ENCODE assay signal across 21 cellular contexts in the genomic region with DNA sequence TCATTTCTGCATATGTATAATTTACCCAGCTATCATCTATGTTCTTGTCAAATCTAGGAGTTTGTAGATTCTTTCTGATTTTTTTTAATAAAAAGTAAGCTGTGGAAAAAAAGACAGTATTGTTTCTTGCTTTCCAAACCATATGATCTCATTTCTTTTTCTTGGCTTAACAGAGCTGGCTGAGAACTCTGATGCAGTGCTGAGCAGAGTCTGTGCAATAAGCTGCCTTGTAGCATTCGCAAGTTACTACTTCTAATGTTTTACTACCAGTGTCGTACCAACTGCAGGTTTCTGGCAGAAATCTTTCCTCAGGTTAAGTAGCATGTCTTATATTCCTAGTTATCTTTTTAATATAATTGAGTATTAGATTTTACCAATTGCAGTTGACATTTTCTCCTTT. TPM values are rescaled to one million over a fixed set of nuclear protein-coding genes. Genes with fewer than 3 reads are reported as not detected.
DNase-seq lines count a peak whose midpoint lies in the region; ATAC-seq and TF ChIP-seq lines count a peak whose summit lies in the region.
"Had no signal": no experiment of that assay in that cellular context is flagged by ENCODE, and none has a peak within 500 bp of the region (broad histone marks: within the 10 kb centered on the region; RNA-seq: fewer than 3 reads in every experiment).

No MANE protein-coding gene starts in this region.

- no peaks in the 10 kb centered on the region for H3K36me3 ChIP-seq in hepatocyte (replicated peaks; ENCODE audit: insufficient read depth, low read depth)
- no peaks in the 10 kb centered on the region for H3K36me3 ChIP-seq in tibial artery
- H3K36me3 ChIP-seq in effector memory CD4-positive, alpha-beta T cell (ENCODE audit: control insufficient read depth, insufficient read depth, low read length), result no peaks in the 10 kb centered on the region

- H3K27me3 ChIP-seq in hepatocyte, result no peaks in the 10 kb centered on the region
- no peaks in the 10 kb centered on the region for H3K27me3 ChIP-seq in tibial artery
- no peaks in the 10 kb centered on the region for H3K27me3 ChIP-seq in effector memory CD4-positive, alpha-beta T cell (replicated peaks; ENCODE audit: control insufficient read depth, insufficient read depth, low read length, poor library complexity, severe bottlenecking)
- H3K27me3 ChIP-seq: dorsolateral prefrontal cortex, pancreas had no signal

- no peak overlapping the region for H2AFZ ChIP-seq in hepatocyte

- H3K9me2 ChIP-seq in hepatocyte (replicated peaks; ENCODE audit: insufficient read depth), result no peaks in the 10 kb centered on the region

- peaks cover 43% of the 10 kb centered on the region for H3K4me1 Mint-ChIP-seq in activated CD4-positive, alpha-beta memory T cell treated with anti-CD3 and anti-CD28 coated beads for 36 hours (ENCODE audit: low read depth)
- peaks cover 52% of the 10 kb centered on the region for H3K4me1 Mint-ChIP-seq in activated CD4-positive, alpha-beta memory T cell treated with anti-CD3 and anti-CD28 coated beads, Interleukin-2, amount 10 ng/mL, durations not matched to agents 7 days and 5 days
- peaks cover 82% of the 10 kb centered on the region for H3K4me1 Mint-ChIP-seq in WTC11

- DNase-seq in activated CD4-positive, alpha-beta memory T cell treated with anti-CD3 and anti-CD28 coated beads for 36 hours, result peak; percentile 3
- no peak for DNase-seq in activated CD4-positive, alpha-beta memory T cell treated with anti-CD3 and anti-CD28 coated beads, Interleukin-2, amount 10 ng/mL, durations not matched to agents 7 days and 5 days
- peak; percentile 65 for DNase-seq in dermis blood vessel endothelial cell
- DNase-seq in hepatocyte (ENCODE audit: low spot score), result no peak
- peak in 1 of 2 donors; percentile 63 for DNase-seq in tibial artery
- no peak for DNase-seq in WTC11 (ENCODE audit: low spot score)
- no peak for DNase-seq in effector memory CD4-positive, alpha-beta T cell
- DNase-seq: amniotic stem cell, dorsolateral prefrontal cortex, left colon, NCI-H2029, NCI-H510A treated with DMSO at 0.1 percent for 48 hours, SHP77, small intestine, T-helper 17 cell had no signal

- peaks cover 1% of the 10 kb centered on the region for H3K36me3 Mint-ChIP-seq in activated CD4-positive, alpha-beta memory T cell treated with anti-CD3 and anti-CD28 coated beads for 36 hours
- peaks cover 45% of the 10 kb centered on the region for H3K36me3 Mint-ChIP-seq in activated CD4-positive, alpha-beta memory T cell treated with anti-CD3 and anti-CD28 coated beads, Interleukin-2, amount 10 ng/mL, durations not matched to agents 7 days and 5 days (ENCODE audit: low read depth)
- H3K36me3 Mint-ChIP-seq in WTC11, result 0 out of 2 replicates have a peak, but pooled peaks cover 3% of the 10 kb centered on the region

- H3K4me1 ChIP-seq in hepatocyte (ENCODE audit: insufficient read depth) (peaks cover 8% of the 10 kb centered on the region), tibial artery (peaks cover 0 to 56% (median 28%) of the 10 kb centered on the region in 4 donors)
- peaks cover 12% of the 10 kb centered on the region for H3K4me1 ChIP-seq in effector memory CD4-positive, alpha-beta T cell (ENCODE audit: control insufficient read depth, insufficient read depth, low read length, poor library complexity, severe bottlenecking)

- no peak overlapping the region for H3K27ac Mint-ChIP-seq in activated CD4-positive, alpha-beta memory T cell treated with anti-CD3 and anti-CD28 coated beads for 36 hours
- no peak overlapping the region for H3K27ac Mint-ChIP-seq in activated CD4-positive, alpha-beta memory T cell treated with anti-CD3 and anti-CD28 coated beads, Interleukin-2, amount 10 ng/mL, durations not matched to agents 7 days and 5 days
- no peak overlapping the region for H3K27ac Mint-ChIP-seq in WTC11
- H3K27ac Mint-ChIP-seq: CD14-positive monocyte, T-helper 17 cell had no signal

- peaks cover 100% of the 10 kb centered on the region for H3K79me2 ChIP-seq in hepatocyte

- 71% methylated on average over 2 of the region's 2 CpGs for WGBS in hepatocyte (ENCODE audit: low lambda C conversion rate, missing lambda C conversion rate)

- POLR2A ChIA-PET in activated CD4-positive, alpha-beta memory T cell treated with anti-CD3 and anti-CD28 coated beads for 36 hours (lab: Charles Lee), result interaction anchor here (1.0 to 2.0 kb wide), 2 partner anchors 9 to 15 kb away, joined by 4 to 8 read pairs; a partner anchor contains a TSS
- POLR2A ChIA-PET in activated CD4-positive, alpha-beta memory T cell treated with anti-CD3 and anti-CD28 coated beads, Interleukin-2, amount 10 ng/mL, durations not matched to agents 7 days and 5 days (lab: Charles Lee), result interaction anchor here (0.7 to 2.7 kb wide), 4 partner anchors 10 to 19 kb away, joined by 3 to 7 read pairs (median 4); a partner anchor contains a TSS
- POLR2A ChIA-PET in WTC11 (lab: Charles Lee), result no interaction called here

- intact Hi-C loops in activated CD4-positive, alpha-beta memory T cell treated with anti-CD3 and anti-CD28 coated beads for 36 hours (cut with micrococcal nuclease), result loop anchor here (5.0 kb wide), 2 partner anchors 134 to 159 kb away; a partner anchor contains a TSS
- intact Hi-C loops in tibial artery (cut with DNase I; ENCODE audit: low total_unique reads), result no loop called here

- H3K4me3 Mint-ChIP-seq in activated CD4-positive, alpha-beta memory T cell treated with anti-CD3 and anti-CD28 coated beads for 36 hours, result no peak overlapping the region
- H3K4me3 Mint-ChIP-seq in activated CD4-positive, alpha-beta memory T cell treated with anti-CD3 and anti-CD28 coated beads, Interleukin-2, amount 10 ng/mL, durations not matched to agents 7 days and 5 days, result no peak overlapping the region
- no peak overlapping the region for H3K4me3 Mint-ChIP-seq in WTC11
- H3K4me3 Mint-ChIP-seq: activated T-helper 17 cell treated with anti-CD3 and anti-CD28 coated beads, Interleukin-2, amount 50 U/mL, for 72 hours; CD14-positive monocyte had no signal

- TF ChIP-seq CTCF in hepatocyte (IDR thresholded peaks at IDR 0.05; ENCODE audit: poor library complexity), result no peak
- TF ChIP-seq CTCF in tibial artery (IDR thresholded peaks at IDR 0.05), result no peak
- no peak for TF ChIP-seq CTCF in WTC11 (IDR thresholded peaks at IDR 0.05)

- no peak overlapping the region for H3K4me2 ChIP-seq in hepatocyte

- peaks cover 97% of the 10 kb centered on the region for H4K20me1 ChIP-seq in hepatocyte (ENCODE audit: insufficient read depth, poor library complexity, severe bottlenecking)

- ATAC-seq in WTC11 (no peak), HG02798 (IDR thresholded peaks at IDR 0.05; ENCODE audit: poor library complexity, unreplicated experiment) (no peak)
- ATAC-seq: activated T-helper 17 cell treated with anti-CD3 and anti-CD28 coated beads, Interleukin-2, amount 50 U/mL, for 72 hours; esophagus mucosa; left colon; T-helper 17 cell had no signal

- H3K9me3 Mint-ChIP-seq in activated CD4-positive, alpha-beta memory T cell treated with anti-CD3 and anti-CD28 coated beads for 36 hours, result no peaks in the 10 kb centered on the region
- H3K9me3 Mint-ChIP-seq in activated CD4-positive, alpha-beta memory T cell treated with anti-CD3 and anti-CD28 coated beads, Interleukin-2, amount 10 ng/mL, durations not matched to agents 7 days and 5 days, result no peaks in the 10 kb centered on the region
- H3K9me3 Mint-ChIP-seq in WTC11, result no peaks in the 10 kb centered on the region
- H3K9me3 Mint-ChIP-seq: activated T-helper 17 cell treated with anti-CD3 and anti-CD28 coated beads, Interleukin-2, amount 50 U/mL, for 72 hours; CD14-positive monocyte had no signal

- H3K27ac ChIP-seq in hepatocyte (peak overlapping the region; percentile 12), tibial artery (peak overlapping the region; percentile 29 to 38)
- H3K27ac ChIP-seq in effector memory CD4-positive, alpha-beta T cell (ENCODE audit: insufficient read depth, low read length, poor library complexity, severe bottlenecking), result no peak overlapping the region
- H3K27ac ChIP-seq: 22Rv1 had no signal

- CTCF ChIA-PET in activated CD4-positive, alpha-beta memory T cell treated with anti-CD3 and anti-CD28 coated beads for 36 hours (lab: Charles Lee), result interaction anchor here (1.0 to 6.3 kb wide), 3 partner anchors 10 to 49 kb away, joined by 4 to 48 read pairs (median 9); a partner anchor contains a TSS
- CTCF ChIA-PET in activated CD4-positive, alpha-beta memory T cell treated with anti-CD3 and anti-CD28 coated beads, Interleukin-2, amount 10 ng/mL, durations not matched to agents 7 days and 5 days (lab: Charles Lee), result interaction anchor here (0.7 to 4.8 kb wide), 6 partner anchors 14 to 234 kb away, joined by 3 to 29 read pairs (median 4); a partner anchor contains a TSS
- CTCF ChIA-PET in WTC11 (lab: Charles Lee), result interaction anchor here (1.6 to 3.7 kb wide), 5 partner anchors 12 to 273 kb away, joined by 3 to 21 read pairs (median 10); a partner anchor contains a TSS

- no peaks in the 10 kb centered on the region for H3K27me3 Mint-ChIP-seq in activated CD4-positive, alpha-beta memory T cell treated with anti-CD3 and anti-CD28 coated beads for 36 hours
- H3K27me3 Mint-ChIP-seq in activated CD4-positive, alpha-beta memory T cell treated with anti-CD3 and anti-CD28 coated beads, Interleukin-2, amount 10 ng/mL, durations not matched to agents 7 days and 5 days, result no peaks in the 10 kb centered on the region
- no peaks in the 10 kb centered on the region for H3K27me3 Mint-ChIP-seq in WTC11 (ENCODE audit: low read depth)
- H3K27me3 Mint-ChIP-seq: activated T-helper 17 cell treated with anti-CD3 and anti-CD28 coated beads, Interleukin-2, amount 50 U/mL, for 72 hours; T-helper 17 cell had no signal

- H3K9me3 ChIP-seq in hepatocyte (ENCODE audit: low read depth) (no peaks in the 10 kb centered on the region), tibial artery (no peaks in the 10 kb centered on the region)
- H3K9me3 ChIP-seq in effector memory CD4-positive, alpha-beta T cell (ENCODE audit: control insufficient read depth, low read length), result no peaks in the 10 kb centered on the region
- H3K9me3 ChIP-seq: pancreas had no signal

- H3K4me3 ChIP-seq in hepatocyte, result no peak overlapping the region
- no peak overlapping the region for H3K4me3 ChIP-seq in tibial artery
- no peak overlapping the region for H3K4me3 ChIP-seq in effector memory CD4-positive, alpha-beta T cell (ENCODE audit: insufficient read depth, low read depth, low read length, poor library complexity, severe bottlenecking)
- H3K4me3 ChIP-seq: dorsolateral prefrontal cortex, pancreas had no signal

RNA-seq across cellular contexts. Expression of a gene that starts 15.6 kb away (rescaled TPM):
- 10 to 100 TPM; 29.6 to 32.0 TPM for total RNA-seq in activated CD4-positive, alpha-beta memory T cell treated with anti-CD3 and anti-CD28 coated beads for 36 hours
- total RNA-seq in activated CD4-positive, alpha-beta memory T cell treated with anti-CD3 and anti-CD28 coated beads, Interleukin-2, amount 10 ng/mL, durations not matched to agents 7 days and 5 days, result 10 to 100 TPM; 82.3 to 85.7 TPM
- 123 and 224 TPM in 2 replicates for total RNA-seq in dermis blood vessel endothelial cell
- 182 and 193 TPM in 2 replicates for total RNA-seq in hepatocyte
- polyA plus RNA-seq in hepatocyte, result 242 and 274 TPM in 2 replicates
- total RNA-seq in WTC11 (2021), result 161 to 171 TPM (median 162 TPM) in 3 replicates

RNA-seq across cellular contexts. Expression of a gene that starts 33.3 kb away (rescaled TPM):
- not detected for total RNA-seq in activated CD4-positive, alpha-beta memory T cell treated with anti-CD3 and anti-CD28 coated beads for 36 hours
- not detected for total RNA-seq in activated CD4-positive, alpha-beta memory T cell treated with anti-CD3 and anti-CD28 coated beads, Interleukin-2, amount 10 ng/mL, durations not matched to agents 7 days and 5 days
- total RNA-seq in dermis blood vessel endothelial cell (not detected in 2 replicates), hepatocyte (not detected in 2 replicates), WTC11 (2021) (not detected in 3 replicates)
- not detected in 2 replicates for polyA plus RNA-seq in hepatocyte
- total RNA-seq: activated T-helper 17 cell treated with anti-CD3 and anti-CD28 coated beads, Interleukin-2, amount 50 U/mL, for 72 hours; dorsolateral prefrontal cortex; esophagus mucosa; left colon; T-helper 17 cell had no signal
- polyA plus RNA-seq: CD14-positive monocyte, small intestine had no signal

Comparison
In these comparisons a context has a peak if more than half of its experiments do, and no peak if none do; other contexts are left out.
1. DNase-seq: peak in activated CD4-positive, alpha-beta memory T cell treated with anti-CD3 and anti-CD28 coated beads for 36 hours (single experiment) and dermis blood vessel endothelial cell (single experiment); none in activated CD4-positive, alpha-beta memory T cell treated with anti-CD3 and anti-CD28 coated beads, Interleukin-2, amount 10 ng/mL, durations not matched to agents 7 days and 5 days (single experiment), hepatocyte (single experiment), WTC11 (single experiment) and effector memory CD4-positive, alpha-beta T cell (0 of 3).